Comparison of ENCODE assay signal across 8 cellular contexts in genomic region chr9:75087824-75088645, GRCh38. TPM values are rescaled to one million over a fixed set of nuclear protein-coding genes. Genes with fewer than 3 reads are reported as not detected.
DNase-seq lines count a peak whose midpoint lies in the region; ATAC-seq and TF ChIP-seq lines count a peak whose summit lies in the region.

TSS of gene NMRK1 (minus strand) at chr9:75088155. CDS start at chr9:75083115, 5,040 bp downstream.
TSS of gene OSTF1 (plus strand) at chr9:75088514. CDS start at chr9:75088693, 179 bp downstream.

- DNase-seq in GM13976 (ENCODE audit: low spot score) (peak; percentile 93), NCI-H1436 treated with DMSO at 0.1 percent for 48 hours (lab: John Stamatoyannopoulos, UW) (peak; percentile 69), T follicular helper cell (ENCODE audit: low read depth) (peak; percentile 89), adipocyte (ENCODE audit: low read depth) (peak; percentile 99), cardiac muscle cell (ENCODE audit: low read depth in 1 of 2, low spot score in 1 of 2) (peak; percentile 99), trophoblast cell (peak; percentile 97 to 98), tibial nerve (ENCODE audit: low spot score in 2 of 2) (peak; percentile 83 to 89)

- peak within 1 kb of the TSS; percentile 49 for H2AK5ac ChIP-seq in trophoblast cell (ENCODE audit: low read length)

- H4K12ac ChIP-seq in trophoblast cell (ENCODE audit: low read depth, low read length): peak within 1 kb of the TSS; percentile 83

- in situ Hi-C loops in GM13976 (cut with MboI; ENCODE audit: low sequenced_read_pairs, unreplicated experiment): loop anchor here (10.0 kb wide), 1 partner anchor 133 kb away; the partner anchor contains the start of gene C9orf40

- peak in 1 of 2 donors; percentile 92 for TF ChIP-seq EP300 in tibial nerve (IDR thresholded peaks at IDR 0.05)

- peak within 1 kb of the TSS; percentile 91 for H4K91ac ChIP-seq in trophoblast cell (ENCODE audit: low read depth, low read length)

- no CpG with 5 or more reads among the region's 93 CpGs for WGBS in trophoblast cell (ENCODE audit: extremely low coverage, insufficient coverage, insufficient read length)
- WGBS in tibial nerve, 2 donors: 0% methylated on average over 47 to 63 of the region's 93 CpGs

- peak within 1 kb of the TSS; percentile 93 for H3K18ac ChIP-seq in trophoblast cell (ENCODE audit: low read length)

- peak within 1 kb of the TSS; percentile 91 for H3K14ac ChIP-seq in trophoblast cell (ENCODE audit: low read length)

- H2AFZ ChIP-seq in trophoblast cell (ENCODE audit: insufficient read depth, low read length, poor library complexity): peak within 1 kb of the TSS; percentile 97

- TF ChIP-seq POLR2A in tibial nerve (IDR thresholded peaks at IDR 0.05): peak; percentile 89 to 90

- peak within 1 kb of the TSS; percentile 96 for H2BK5ac ChIP-seq in trophoblast cell (ENCODE audit: low read depth, low read length, poor library complexity)

- no peak within 1 kb of the TSS for H3K23ac ChIP-seq in trophoblast cell (ENCODE audit: low read length)

- peaks cover 17% of the 10 kb centered on the region for H3K79me1 ChIP-seq in trophoblast cell (ENCODE audit: low read length)

- H4K8ac ChIP-seq in trophoblast cell (ENCODE audit: low read depth, low read length): peak within 1 kb of the TSS; percentile 84

- H3K4me3 ChIP-seq in adipocyte (ENCODE audit: low read length) (peak within 1 kb of the TSS; percentile 96), cardiac muscle cell (peak within 1 kb of the TSS; percentile 88), trophoblast cell (ENCODE audit: low read depth, low read length) (peak within 1 kb of the TSS; percentile 82), tibial nerve (peak within 1 kb of the TSS; percentile 93 to 99 (median 96))

- H3K9me3 ChIP-seq in adipocyte (ENCODE audit: control insufficient read depth, low read length) (no peaks in the 10 kb centered on the region), cardiac muscle cell (ENCODE audit: low read depth) (no peaks in the 10 kb centered on the region), trophoblast cell (ENCODE audit: insufficient read depth, low read depth, low read length) (no peaks in the 10 kb centered on the region), tibial nerve (no peaks in the 10 kb centered on the region)

- H3K79me2 ChIP-seq in trophoblast cell (ENCODE audit: control insufficient read depth, insufficient read depth, low read length, poor library complexity): peaks cover 14% of the 10 kb centered on the region

- H3K27me3 ChIP-seq in adipocyte (replicated peaks; ENCODE audit: control insufficient read depth, insufficient read depth, low read length) (no peaks in the 10 kb centered on the region), cardiac muscle cell (no peaks in the 10 kb centered on the region), trophoblast cell (ENCODE audit: insufficient read depth, low read length) (no peaks in the 10 kb centered on the region), tibial nerve (no peaks in the 10 kb centered on the region)

- H2BK12ac ChIP-seq in trophoblast cell (ENCODE audit: low read length): peak within 1 kb of the TSS; percentile 72

- H3K4me1 ChIP-seq in adipocyte (ENCODE audit: control insufficient read depth, insufficient read depth, low read length) (peaks cover 27% of the 10 kb centered on the region), cardiac muscle cell (ENCODE audit: low read depth) (peaks cover 20% of the 10 kb centered on the region), trophoblast cell (ENCODE audit: control insufficient read depth in 1 of 2, insufficient read depth in 2 of 2, low read length in 2 of 2) (peaks cover 9 to 22% of the 10 kb centered on the region in 2 experiments), tibial nerve (peaks cover 0 to 49% (median 22%) of the 10 kb centered on the region in 4 donors)

- TF ChIP-seq CTCF in GM13976 (IDR thresholded peaks at IDR 0.05; ENCODE audit: borderline replicate concordance, control extremely low read depth, extremely low read depth, insufficient read depth, missing control alignments) (no peak), cardiac muscle cell (IDR thresholded peaks at IDR 0.05; ENCODE audit: low read depth, low read length) (no peak), tibial nerve (IDR thresholded peaks at IDR 0.05) (peak in 1 of 5 experiments; percentile 17)

- H2BK120ac ChIP-seq in trophoblast cell (ENCODE audit: insufficient read depth, low read length, poor library complexity): peak within 1 kb of the TSS; percentile 95

- H3K36me3 ChIP-seq in adipocyte (ENCODE audit: control insufficient read depth, insufficient read depth, low read length, severe bottlenecking): no peaks in the 10 kb centered on the region
- no peaks in the 10 kb centered on the region for H3K36me3 ChIP-seq in cardiac muscle cell
- no peaks in the 10 kb centered on the region for H3K36me3 ChIP-seq in trophoblast cell (ENCODE audit: control insufficient read depth in 1 of 2, insufficient read depth in 2 of 2, low read length in 2 of 2)
- no peaks in the 10 kb centered on the region for H3K36me3 ChIP-seq in tibial nerve

- H3K9ac ChIP-seq in adipocyte (ENCODE audit: low read length) (peak within 1 kb of the TSS; percentile 96), trophoblast cell (ENCODE audit: low read length) (peak within 1 kb of the TSS; percentile 78)

- H3K27ac ChIP-seq in cardiac muscle cell (peak within 1 kb of the TSS; percentile 71), trophoblast cell (ENCODE audit: low read depth, low read length) (peak within 1 kb of the TSS; percentile 87), tibial nerve (peak within 1 kb of the TSS; percentile 89 to 98 (median 94))

- peak within 1 kb of the TSS; percentile 65 for H3K4me2 ChIP-seq in trophoblast cell (ENCODE audit: low read length)

- H3K4ac ChIP-seq in trophoblast cell (ENCODE audit: low read depth, low read length): peak within 1 kb of the TSS; percentile 93

- ATAC-seq in HG02852 (IDR thresholded peaks at IDR 0.05; ENCODE audit: unreplicated experiment): peak; percentile 86

RNA-seq across cellular contexts. Expression of gene NMRK1, which starts in this region (rescaled TPM):
- total RNA-seq in cardiac muscle cell (8.5 and 9.0 TPM in 2 replicates), tibial nerve (10 to 100 TPM; 11.1 to 35.0 (median 16.2) TPM)
- 20.6 and 32.6 TPM in 2 replicates for polyA plus RNA-seq in cardiac muscle cell
- 20.9 and 23.4 TPM in 2 replicates for polyA plus RNA-seq in trophoblast cell (2013)

RNA-seq across cellular contexts. Expression of gene OSTF1, which starts in this region (rescaled TPM):
- total RNA-seq in cardiac muscle cell: 19.2 and 20.5 TPM in 2 replicates
- polyA plus RNA-seq in cardiac muscle cell: 34.4 and 37.1 TPM in 2 replicates
- polyA plus RNA-seq in trophoblast cell (2013): 50.9 and 53.5 TPM in 2 replicates
- total RNA-seq in tibial nerve: 10 to 100 TPM; 20.7 to 34.5 (median 24.8) TPM

Comparison
In these comparisons a context has a peak if more than half of its experiments do, and no peak if none do; other contexts are left out.
1. Peak in every context shown above with its lines: DNase-seq, ATAC-seq, H3K4me3 ChIP-seq and H3K27ac ChIP-seq.